In genomic region chr6:161135695-161136591, GRCh38 we compare ENCODE assay signal across 12 cellular contexts.
DNase-seq lines count a peak whose midpoint lies in the region; ATAC-seq, FAIRE-seq and TF ChIP-seq lines count a peak whose summit lies in the region.
"Had no signal": no experiment of that assay in that cellular context is flagged by ENCODE, and none has a peak within 500 bp of the region (broad histone marks: within the 10 kb centered on the region; RNA-seq: fewer than 3 reads in every experiment).

No MANE protein-coding gene starts in this region.

- intact Hi-C loops in PC-3 (cut with micrococcal nuclease) (loop anchor here (10.0 kb wide), 1 partner anchor 141 kb away; the partner anchor contains the start of gene MAP3K4), HepG2 (cut with micrococcal nuclease; ENCODE audit: unreplicated experiment) (no loop called here)

- H3K4me2 ChIP-seq in PC-3 (ENCODE audit: low read length) (no peak overlapping the region), HepG2 (ENCODE audit: low read depth, low read length) (peak overlapping the region; percentile 57)

- TF ChIP-seq EP300 in HepG2 (IDR thresholded peaks at IDR 0.05; ENCODE audit: low read depth in 2 of 2, low read length in 2 of 2) (0 out of 4 replicates have a peak, but pooled peaks of 1 of the 2 experiments have one; percentile 36), HepG2 (CRISPR knock-in tag; IDR thresholded peaks at IDR 0.05; ENCODE audit: borderline replicate concordance) (no peak)

- H3K4me1 Mint-ChIP-seq in activated CD8-positive, alpha-beta T cell treated with anti-CD3 and anti-CD28 coated beads, Interleukin-2, amount 10 ng/mL, durations not matched to agents 7 days and 5 days (ENCODE audit: low read depth) = no peaks in the 10 kb centered on the region

- peaks cover 4% of the 10 kb centered on the region for H3K36me3 Mint-ChIP-seq in activated CD8-positive, alpha-beta T cell treated with anti-CD3 and anti-CD28 coated beads, Interleukin-2, amount 10 ng/mL, durations not matched to agents 7 days and 5 days (ENCODE audit: low read depth)

- no peaks in the 10 kb centered on the region for H3F3A ChIP-seq in PC-3 (ENCODE audit: low read length, unreplicated experiment)

- H3K27me3 Mint-ChIP-seq in activated CD8-positive, alpha-beta T cell treated with anti-CD3 and anti-CD28 coated beads, Interleukin-2, amount 10 ng/mL, durations not matched to agents 7 days and 5 days (ENCODE audit: low read depth) = no peaks in the 10 kb centered on the region

- H3K36me3 ChIP-seq in PC-3 (ENCODE audit: low read depth, low read length) (no peaks in the 10 kb centered on the region), HepG2 (replicated peaks in 1 of 2; ENCODE audit: control insufficient read depth in 1 of 2, insufficient read depth in 2 of 2, low read length in 2 of 2) (peaks cover 0 to 1% of the 10 kb centered on the region in 2 experiments; a peak in 1 of 5 replicates)
- peaks cover 7% of the 10 kb centered on the region for H3K36me3 ChIP-seq in effector memory CD4-positive, alpha-beta T cell (ENCODE audit: control insufficient read depth, insufficient read depth, low read length)

- TF ChIP-seq POLR2A in GM12892 (IDR thresholded peaks at IDR 0.05; ENCODE audit: low read depth, low read length) (no peak), HepG2 (IDR thresholded peaks at IDR 0.05; ENCODE audit: insufficient read depth in 1 of 2, low read depth in 2 of 2, low read length in 2 of 2) (no peak)

- H3K9me2 ChIP-seq in PC-3 (replicated peaks; ENCODE audit: low read length) = no peaks in the 10 kb centered on the region

- H3K4me1 ChIP-seq in PC-3 (ENCODE audit: insufficient read depth, low read length) (peaks cover 42% of the 10 kb centered on the region), HepG2 (ENCODE audit: insufficient read depth, low read length) (peaks cover 31% of the 10 kb centered on the region)
- H3K4me1 ChIP-seq in effector memory CD4-positive, alpha-beta T cell (ENCODE audit: control insufficient read depth, insufficient read depth, low read length, poor library complexity, severe bottlenecking) = no peaks in the 10 kb centered on the region

- H3K9me3 ChIP-seq in PC-3 (ENCODE audit: low read length) (no peaks in the 10 kb centered on the region), HepG2 (ENCODE audit: low read length) (no peaks in the 10 kb centered on the region)
- H3K9me3 ChIP-seq in effector memory CD4-positive, alpha-beta T cell (ENCODE audit: control insufficient read depth, low read length) = no peaks in the 10 kb centered on the region
- H3K9me3 ChIP-seq: esophagus squamous epithelium had no signal

- no peak for TF ChIP-seq RAD21 in HepG2 (CRISPR knock-in tag; IDR thresholded peaks at IDR 0.05)

- peak overlapping the region; percentile 17; the same call in 1 of the 2 replicates for H3K9ac ChIP-seq in PC-3 (ENCODE audit: low read length)
- H3K9ac ChIP-seq in HepG2 (ENCODE audit: insufficient read depth, low read depth, low read length) = no peak overlapping the region

- peak; percentile 67 for ATAC-seq in HG02610 (IDR thresholded peaks at IDR 0.05; ENCODE audit: unreplicated experiment)
- ATAC-seq in PC-3 = no peak
- peak; percentile 61 for ATAC-seq in HepG2
- ATAC-seq in activated CD8-positive, alpha-beta T cell treated with anti-CD3 and anti-CD28 coated beads, Interleukin-2, amount 10 ng/mL, durations not matched to agents 7 days and 5 days = no peak

- CTCF ChIA-PET in PC-3 (lab: Charles Lee) (interaction anchor here (1.4 kb wide), 1 partner anchor 235 kb away, joined by 3 read pairs; no protein-coding TSS in a partner anchor), HepG2 (lab: Yijun Ruan, JAX; ENCODE audit: low intra/inter-chr PET ratio, low total read pairs) (no interaction called here)
- CTCF ChIA-PET in activated CD8-positive, alpha-beta T cell treated with anti-CD3 and anti-CD28 coated beads, Interleukin-2, amount 10 ng/mL, durations not matched to agents 7 days and 5 days (lab: Charles Lee) = no interaction called here

- H3K9me3 Mint-ChIP-seq in activated CD8-positive, alpha-beta T cell treated with anti-CD3 and anti-CD28 coated beads, Interleukin-2, amount 10 ng/mL, durations not matched to agents 7 days and 5 days (ENCODE audit: insufficient read depth) = no peaks in the 10 kb centered on the region

- POLR2A ChIA-PET in PC-3 (lab: Charles Lee; ENCODE audit: unreplicated experiment) (no interaction called here), HepG2 (lab: Yijun Ruan, JAX) (no interaction called here)
- POLR2A ChIA-PET in activated CD8-positive, alpha-beta T cell treated with anti-CD3 and anti-CD28 coated beads, Interleukin-2, amount 10 ng/mL, durations not matched to agents 7 days and 5 days (lab: Charles Lee) = no interaction called here

- no peak for DNase-seq in GM12892 (ENCODE audit: insufficient read length)
- DNase-seq in PC-3 = no peak
- DNase-seq in HepG2 (ENCODE audit: low spot score) = peak; percentile 64
- no peak for DNase-seq in activated CD8-positive, alpha-beta T cell treated with anti-CD3 and anti-CD28 coated beads, Interleukin-2, amount 10 ng/mL, durations not matched to agents 7 days and 5 days
- DNase-seq in effector memory CD4-positive, alpha-beta T cell = no peak
- DNase-seq in activated naive CD4-positive, alpha-beta T cell treated with Interleukin-2 at 50 U/mL for 16 hours = no peak
- DNase-seq in pons (ENCODE audit: low spot score) = no peak
- DNase-seq: esophagus squamous epithelium, NCI-H1694, RPMI8226 had no signal

- peak; percentile 65 for FAIRE-seq in GM12892 (lab: Jason Lieb, UNC)
- FAIRE-seq in HepG2 (lab: Jason Lieb, UNC) = peak; percentile 94

- in situ Hi-C loops in HepG2 (cut with HindIII; ENCODE audit: extremely low pct_ligation_motif_present, low pct_unique_long_range_greater_than_20kb) = no loop called here

- H3K27me3 ChIP-seq in PC-3 (ENCODE audit: low read length) (no peaks in the 10 kb centered on the region), HepG2 (ENCODE audit: control insufficient read depth in 1 of 2, insufficient read depth in 2 of 2, low read length in 2 of 2) (no peaks in the 10 kb centered on the region)
- no peaks in the 10 kb centered on the region for H3K27me3 ChIP-seq in effector memory CD4-positive, alpha-beta T cell (replicated peaks; ENCODE audit: control insufficient read depth, insufficient read depth, low read length, poor library complexity, severe bottlenecking)
- H3K27me3 ChIP-seq: esophagus squamous epithelium had no signal

- H2AFZ ChIP-seq in PC-3 (ENCODE audit: low read length) = no peak overlapping the region
- H2AFZ ChIP-seq in HepG2 (ENCODE audit: low read length) = no peak overlapping the region

- 55% methylated on average over 22 of the region's 23 CpGs for WGBS in HepG2 (ENCODE audit: low lambda C conversion rate)

- H3K27ac Mint-ChIP-seq in activated CD8-positive, alpha-beta T cell treated with anti-CD3 and anti-CD28 coated beads, Interleukin-2, amount 10 ng/mL, durations not matched to agents 7 days and 5 days = no peak overlapping the region

- H3K4me3 Mint-ChIP-seq in activated CD8-positive, alpha-beta T cell treated with anti-CD3 and anti-CD28 coated beads, Interleukin-2, amount 10 ng/mL, durations not matched to agents 7 days and 5 days = no peak overlapping the region

- TF ChIP-seq CTCF in PC-3 (conservative IDR thresholded peaks at IDR 0.05; ENCODE audit: low read depth, low read length) = no peak
- TF ChIP-seq CTCF in HepG2 (CRISPR knock-in tag; IDR thresholded peaks at IDR 0.05) = peak; percentile 24; the same call in 1 of the 2 replicates

- BruUV-seq in PC-3 (replicated peaks; lab: Mats Ljungman, UMichigan) (no TSS peak), HepG2 (replicated peaks; lab: Mats Ljungman, UMichigan) (no TSS peak)

- H3K79me2 ChIP-seq in PC-3 (ENCODE audit: low read length) (no peaks in the 10 kb centered on the region), HepG2 (ENCODE audit: insufficient read depth, low read length) (no peaks in the 10 kb centered on the region)

- peak overlapping the region; percentile 87 for H3K27ac ChIP-seq in PC-3 (ENCODE audit: low read length)
- H3K27ac ChIP-seq in HepG2 (ENCODE audit: extremely low read length, insufficient read depth, low read length) = peak overlapping the region; percentile 30
- no peak overlapping the region for H3K27ac ChIP-seq in effector memory CD4-positive, alpha-beta T cell (ENCODE audit: insufficient read depth, low read length, poor library complexity, severe bottlenecking)
- H3K27ac ChIP-seq: esophagus squamous epithelium, VCaP had no signal

- no peak overlapping the region for H3K4me3 ChIP-seq in PC-3 (ENCODE audit: low read length)
- no peak overlapping the region for H3K4me3 ChIP-seq in HepG2 (replicated peaks in 1 of 3; ENCODE audit: insufficient read depth in 1 of 3, low read depth in 2 of 3, low read length in 3 of 3)
- no peak overlapping the region for H3K4me3 ChIP-seq in effector memory CD4-positive, alpha-beta T cell (ENCODE audit: insufficient read depth, low read depth, low read length, poor library complexity, severe bottlenecking)
- H3K4me3 ChIP-seq: esophagus squamous epithelium had no signal

- H4K20me1 ChIP-seq in PC-3 (ENCODE audit: low read length) (no peaks in the 10 kb centered on the region), HepG2 (ENCODE audit: insufficient read depth, low read length) (no peaks in the 10 kb centered on the region)

TF ChIP-seq in HepG2, 621 proteins besides CTCF, POLR2A, EP300 and RAD21 (continues in another document):
- TF ChIP-seq ZSCAN25 (CRISPR knock-in tag; IDR thresholded peaks at IDR 0.05) (peak; percentile 70; the same call in 1 of the 2 replicates), ZNF607 (CRISPR knock-in tag; IDR thresholded peaks at IDR 0.05; ENCODE audit: borderline replicate concordance) (0 out of 2 replicates have a peak, but pooled peaks have one; percentile 30), ZNF354B (CRISPR knock-in tag; IDR thresholded peaks at IDR 0.05) (peak; percentile 64; the same call in 1 of the 2 replicates), ZC3H13 (CRISPR knock-in tag; IDR thresholded peaks at IDR 0.05) (0 out of 2 replicates have a peak, but pooled peaks have one; percentile 32), ZNF749 (CRISPR knock-in tag; IDR thresholded peaks at IDR 0.05; ENCODE audit: borderline replicate concordance) (0 out of 2 replicates have a peak, but pooled peaks have one; percentile 43), ZBTB43 (CRISPR knock-in tag; conservative IDR thresholded peaks at IDR 0.05) (peak; percentile 80)

Comparison
In these comparisons a context has a peak if more than half of its experiments do, and no peak if none do; other contexts are left out.
1. ATAC-seq: peak in HG02610 (single experiment) and HepG2 (single experiment); none in PC-3 (single experiment) and activated CD8-positive, alpha-beta T cell treated with anti-CD3 and anti-CD28 coated beads, Interleukin-2, amount 10 ng/mL, durations not matched to agents 7 days and 5 days (single experiment).